ENCODE assay signal across 8 cellular contexts in the genomic region with DNA sequence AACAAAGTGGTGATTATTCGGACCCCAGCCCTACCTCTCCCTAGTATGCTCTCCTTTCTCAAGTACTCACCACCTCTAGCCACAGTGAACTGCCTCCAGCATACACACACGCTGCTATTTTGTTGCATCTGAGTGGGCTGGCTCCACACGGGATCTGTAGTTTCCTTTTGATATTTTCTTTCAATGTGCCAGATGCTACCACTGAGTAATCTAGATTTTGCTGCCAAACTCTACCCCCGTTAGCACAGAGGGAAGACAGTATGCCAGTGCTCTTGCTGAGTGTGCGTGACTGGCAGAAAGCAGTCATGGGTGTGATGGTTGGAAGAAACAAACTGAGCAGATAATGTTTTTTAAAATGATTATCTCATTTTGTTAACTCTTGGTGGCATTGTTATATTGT. TPM values are rescaled to one million over a fixed set of nuclear protein-coding genes. Genes with fewer than 3 reads are reported as not detected.
A peak's percentile ranks its signal among the peaks of the same experiment; 100 is the strongest.
DNase-seq lines count a peak whose midpoint lies in the region; ATAC-seq, FAIRE-seq and TF ChIP-seq lines count a peak whose summit lies in the region.

No MANE protein-coding gene starts in this region.

- DNase-seq in A549 (ENCODE audit: low read depth in 1 of 2, low spot score in 1 of 2) (peak in 1 of 2 experiments; percentile 55), HUDEP-2 (lab: John Stamatoyannopoulos, UW; ENCODE audit: unreplicated experiment in 76 of 76) (peak in 67 of 76 experiments; percentile 1 to 75 (median 38)), fibroblast of gingiva (ENCODE audit: low read depth) (peak; percentile 93), posterior cingulate gyrus (peak in 6 of 10 donors; percentile 31 to 89 (median 35)), RKO (ENCODE audit: low spot score) (no peak), islet precursor cell (no peak)
- peak; percentile 63 to 67 for DNase-seq in activated T-cell treated with anti-CD3 and anti-CD28 coated beads, Interleukin-2, amount 50 U/mL, for 72 hours

- FAIRE-seq in A549 (lab: Jason Lieb, UNC): no peak

- peak overlapping the region; percentile 79 for H3K4me2 ChIP-seq in A549

- H3K9me3 Mint-ChIP-seq in activated T-cell treated with anti-CD3 and anti-CD28 coated beads, Interleukin-2, amount 50 U/mL, for 72 hours: no peaks in the 10 kb centered on the region

- intact Hi-C loops in posterior cingulate gyrus (cut with DNase I): no loop called here

- TF ChIP-seq EP300 in A549 (IDR thresholded peaks at IDR 0.05): no peak

- TF ChIP-seq RAD21 in A549 (conservative IDR thresholded peaks at IDR 0.05 in 1 of 2, IDR thresholded peaks at IDR 0.05 in 1 of 2): no peak

- no peak for TF ChIP-seq CTCF in A549 (IDR thresholded peaks at IDR 0.05)

- 12% methylated on average over 5 of the region's 5 CpGs for WGBS in A549 (ENCODE audit: missing lambda C conversion rate)

- peak overlapping the region; percentile 25; the same call in 1 of the 3 replicates for H3K4me3 ChIP-seq in A549

- peaks cover 34 to 47% of the 10 kb centered on the region in 2 donors for H3K36me3 Mint-ChIP-seq in activated T-cell treated with anti-CD3 and anti-CD28 coated beads, Interleukin-2, amount 50 U/mL, for 72 hours (ENCODE audit: insufficient read depth in 2 of 2)

- POLR2A ChIA-PET in A549 (lab: Yijun Ruan, JAX): interaction anchor here (1.2 kb wide), 1 partner anchor 21 kb away, joined by 4 read pairs; no protein-coding TSS in a partner anchor

- peak overlapping the region; percentile 98 for H3K27ac Mint-ChIP-seq in activated T-cell treated with anti-CD3 and anti-CD28 coated beads, Interleukin-2, amount 50 U/mL, for 72 hours

- no peaks in the 10 kb centered on the region for H3K9me3 ChIP-seq in A549

- no peak for TF ChIP-seq POLR2A in A549 (IDR thresholded peaks at IDR 0.05; ENCODE audit: low read length)

- no peaks in the 10 kb centered on the region for H3K27me3 Mint-ChIP-seq in activated T-cell treated with anti-CD3 and anti-CD28 coated beads, Interleukin-2, amount 50 U/mL, for 72 hours (ENCODE audit: low read depth)

- peaks cover 99% of the 10 kb centered on the region for H3K4me1 ChIP-seq in A549

- peak overlapping the region; percentile 86 to 89 for H3K27ac ChIP-seq in A549

- ATAC-seq in A549: peak; percentile 36 to 48; a peak in 3 of 6 replicates
- peak; percentile 33 for ATAC-seq in activated T-cell treated with anti-CD3 and anti-CD28 coated beads, Interleukin-2, amount 50 U/mL, for 72 hours (replicated peaks in 1 of 2)
- ATAC-seq in GM19463 (IDR thresholded peaks at IDR 0.05; ENCODE audit: unreplicated experiment): no peak

- H3K4me1 Mint-ChIP-seq in activated T-cell treated with anti-CD3 and anti-CD28 coated beads, Interleukin-2, amount 50 U/mL, for 72 hours (ENCODE audit: low read depth): peaks cover 84% of the 10 kb centered on the region

- peak overlapping the region; percentile 98 to 100 for H3K4me3 Mint-ChIP-seq in activated T-cell treated with anti-CD3 and anti-CD28 coated beads, Interleukin-2, amount 50 U/mL, for 72 hours

- CTCF ChIA-PET in A549 (lab: Yijun Ruan, JAX): interaction anchor here (1.0 to 1.8 kb wide), 3 partner anchors 8 to 50 kb away, joined by 3 to 8 read pairs (median 7); no protein-coding TSS in a partner anchor

TF ChIP-seq in A549, 52 proteins besides CTCF, POLR2A, EP300 and RAD21:
- TF ChIP-seq TP53 (CRISPR knock-in tag; IDR thresholded peaks at IDR 0.05) (no peak), MYC (IDR thresholded peaks at IDR 0.05; ENCODE audit: borderline replicate concordance, low read length) (no peak), JUNB (IDR thresholded peaks at IDR 0.05) (no peak), MAFK (IDR thresholded peaks at IDR 0.05; ENCODE audit: partially characterized antibody) (peak; percentile 90), NFE2L2 (conservative IDR thresholded peaks at IDR 0.05; ENCODE audit: low read length) (peak; percentile 86), RARB (CRISPR knock-in tag; IDR thresholded peaks at IDR 0.05) (no peak)

RNA-seq across cellular contexts. Expression of a gene that starts 11.6 kb away (rescaled TPM):
- polyA plus RNA-seq in A549 (2011; rRNA removed): 64.0 and 89.4 TPM in 2 replicates
- 41.6 and 47.7 TPM in 2 replicates for polyA plus RNA-seq in A549 (2012; cell fraction: cytosol; rRNA removed)
- 44.8 and 63.7 TPM in 2 replicates for polyA plus RNA-seq in A549 (2012; cell fraction: nucleus; rRNA removed)
- polyA plus RNA-seq in A549 (2017; fragmentation: RNase III; extraction: RNeasy Plus Mini Kit Qiagen cat#74134 plus additional on column Dnase treatment): 56.5 to 64.0 TPM (median 56.5 TPM) in 3 replicates
- 65.7 and 70.3 TPM in 2 replicates for polyA minus RNA-seq in A549 (2011; rRNA and poly(A)+ RNA removed)
- total RNA-seq in activated T-cell treated with anti-CD3 and anti-CD28 coated beads, Interleukin-2, amount 50 U/mL, for 72 hours: 100 to 1,000 TPM; 232 to 385 TPM

RNA-seq across cellular contexts. Expression of a gene that starts 55.4 kb away (rescaled TPM):
- polyA plus RNA-seq in A549 (2011; rRNA removed): 6.5 and 6.8 TPM in 2 replicates
- 1.5 and 1.8 TPM in 2 replicates for polyA plus RNA-seq in A549 (2012; cell fraction: cytosol; rRNA removed)
- polyA plus RNA-seq in A549 (2012; cell fraction: nucleus; rRNA removed): 1.2 and 2.2 TPM in 2 replicates
- polyA plus RNA-seq in A549 (2017; fragmentation: RNase III; extraction: RNeasy Plus Mini Kit Qiagen cat#74134 plus additional on column Dnase treatment): 2.6 to 3.0 TPM (median 2.8 TPM) in 3 replicates
- 9.6 and 10.5 TPM in 2 replicates for polyA minus RNA-seq in A549 (2011; rRNA and poly(A)+ RNA removed)
- 10 to 100 TPM; 15.7 to 17.4 TPM for total RNA-seq in activated T-cell treated with anti-CD3 and anti-CD28 coated beads, Interleukin-2, amount 50 U/mL, for 72 hours

RNA-seq across cellular contexts. Expression of a gene that starts 55.8 kb away (rescaled TPM):
- polyA plus RNA-seq in A549 (2011; rRNA removed) (103 and 162 TPM in 2 replicates), A549 (2017; fragmentation: RNase III; extraction: RNeasy Plus Mini Kit Qiagen cat#74134 plus additional on column Dnase treatment) (220 to 232 TPM (median 223 TPM) in 3 replicates)
- 61.3 and 86.3 TPM in 2 replicates for polyA plus RNA-seq in A549 (2012; cell fraction: cytosol; rRNA removed)
- 12.8 and 25.2 TPM in 2 replicates for polyA plus RNA-seq in A549 (2012; cell fraction: nucleus; rRNA removed)
- polyA minus RNA-seq in A549 (2011; rRNA and poly(A)+ RNA removed): 4.8 and 7.6 TPM in 2 replicates
- total RNA-seq in activated T-cell treated with anti-CD3 and anti-CD28 coated beads, Interleukin-2, amount 50 U/mL, for 72 hours: 10 to 100 TPM; 52.9 to 59.8 TPM

RNA-seq across cellular contexts. Expression of a gene that starts 56.1 kb away (rescaled TPM):
- polyA plus RNA-seq in A549 (2011; rRNA removed) (5.8 and 7.3 TPM in 2 replicates), A549 (2017; fragmentation: RNase III; extraction: RNeasy Plus Mini Kit Qiagen cat#74134 plus additional on column Dnase treatment) (2.4 to 3.0 TPM (median 2.9 TPM) in 3 replicates)
- polyA plus RNA-seq in A549 (2012; cell fraction: cytosol; rRNA removed): 1.0 TPM in 2 replicates
- 0.94 and 1.5 TPM in 2 replicates for polyA plus RNA-seq in A549 (2012; cell fraction: nucleus; rRNA removed)
- polyA minus RNA-seq in A549 (2011; rRNA and poly(A)+ RNA removed): 6.4 and 8.1 TPM in 2 replicates
- 10 to 100 TPM; 31.5 to 38.0 TPM for total RNA-seq in activated T-cell treated with anti-CD3 and anti-CD28 coated beads, Interleukin-2, amount 50 U/mL, for 72 hours

Comparison
In these comparisons a context has a peak if more than half of its experiments do, and no peak if none do; other contexts are left out.
1. DNase-seq: peak in HUDEP-2 (67 of 76), activated T-cell treated with anti-CD3 and anti-CD28 coated beads, Interleukin-2, amount 50 U/mL, for 72 hours (2 of 2), fibroblast of gingiva (single experiment) and posterior cingulate gyrus (6 of 10); none in RKO (single experiment) and islet precursor cell (single experiment).